8 cellular contexts compared by ENCODE assay signal in genomic region chr6:30721198-30722024, GRCh38. TPM values are rescaled to one million over a fixed set of nuclear protein-coding genes. Genes with fewer than 3 reads are reported as not detected.
DNase-seq lines count a peak whose midpoint lies in the region; ATAC-seq and TF ChIP-seq lines count a peak whose summit lies in the region.

No MANE protein-coding gene starts in this region.

- H3K9me3 ChIP-seq in muscle layer of duodenum (ENCODE audit: control insufficient read depth in 1 of 2, low read length in 2 of 2) = no peaks in the 10 kb centered on the region

- no peaks in the 10 kb centered on the region for H3K27me3 ChIP-seq in muscle layer of duodenum (ENCODE audit: low read depth, low read length)

- peak; percentile 30 for ATAC-seq in GM18868 (IDR thresholded peaks at IDR 0.05; ENCODE audit: unreplicated experiment)
- peak; percentile 24 to 29 for ATAC-seq in activated T-cell treated with anti-CD3 and anti-CD28 coated beads, Interleukin-2, amount 50 U/mL, for 4 hours
- peak; percentile 75 for ATAC-seq in esophagus mucosa

- peak overlapping the region; percentile 99 for H3K4me3 Mint-ChIP-seq in activated T-cell treated with anti-CD3 and anti-CD28 coated beads, Interleukin-2, amount 50 U/mL, for 4 hours

- no peaks in the 10 kb centered on the region for H3K27me3 Mint-ChIP-seq in activated T-cell treated with anti-CD3 and anti-CD28 coated beads, Interleukin-2, amount 50 U/mL, for 4 hours (ENCODE audit: low read depth)

- peaks cover 10 to 57% of the 10 kb centered on the region in 2 donors for H3K4me1 ChIP-seq in muscle layer of duodenum (ENCODE audit: control insufficient read depth in 1 of 2, insufficient read depth in 2 of 2, low read length in 2 of 2)

- H3K4me1 Mint-ChIP-seq in activated T-cell treated with anti-CD3 and anti-CD28 coated beads, Interleukin-2, amount 50 U/mL, for 4 hours (ENCODE audit: low read depth) = peaks cover 51% of the 10 kb centered on the region

- H3K36me3 ChIP-seq in muscle layer of duodenum (ENCODE audit: control insufficient read depth in 1 of 2, insufficient read depth in 2 of 2, low read length in 2 of 2) = peaks cover 28 to 34% of the 10 kb centered on the region in 2 donors

- H3K9me3 Mint-ChIP-seq in activated T-cell treated with anti-CD3 and anti-CD28 coated beads, Interleukin-2, amount 50 U/mL, for 4 hours = no peaks in the 10 kb centered on the region

- peaks cover 41% of the 10 kb centered on the region for H3K36me3 Mint-ChIP-seq in activated T-cell treated with anti-CD3 and anti-CD28 coated beads, Interleukin-2, amount 50 U/mL, for 4 hours (ENCODE audit: insufficient read depth)

- H3K4me3 ChIP-seq in muscle layer of duodenum (ENCODE audit: low read depth in 1 of 2, low read length in 2 of 2) = peak overlapping the region; percentile 92 to 95

- DNase-seq in A172 (ENCODE audit: low spot score) (peak; percentile 73), KG1 (lab: John Stamatoyannopoulos, UW) (peak; percentile 75)
- peak; percentile 98 for DNase-seq in activated T-cell treated with anti-CD3 and anti-CD28 coated beads, Interleukin-2, amount 50 U/mL, for 4 hours
- peak; percentile 89 to 93 for DNase-seq in stimulated activated CD8-positive, alpha-beta memory T cell treated with anti-CD3 and anti-CD28 coated beads, Interleukin-7, amount 100 ng/mL, for 1 hour (ENCODE audit: low read depth in 2 of 2)

- H3K27ac ChIP-seq in muscle layer of duodenum (ENCODE audit: low read length) = peak overlapping the region; percentile 98

TF ChIP-seq in PFSK-1, 5 proteins besides CTCF, POLR2A, EP300 and RAD21:
- TF ChIP-seq POLR2AphosphoS5 (IDR thresholded peaks at IDR 0.05; ENCODE audit: low read depth, low read length) = peak; percentile 84
- TF ChIP-seq TAF1 (IDR thresholded peaks at IDR 0.05; ENCODE audit: borderline replicate concordance, insufficient read depth, low read length) = peak; percentile 82; the same call in 1 of the 2 replicates
- TF ChIP-seq REST (IDR thresholded peaks at IDR 0.05; ENCODE audit: insufficient read depth in 1 of 2, low read depth in 2 of 2, low read length in 2 of 2) = peak; percentile 12 to 40; a peak in 1 of 4 replicates
- peak; percentile 79 for TF ChIP-seq SIN3A (IDR thresholded peaks at IDR 0.05; ENCODE audit: borderline replicate concordance, insufficient read depth, low read length)
- TF ChIP-seq FOXP2 (optimal IDR thresholded peaks at IDR 0.05; ENCODE audit: borderline replicate concordance, extremely low read depth, extremely low read length, insufficient read depth) = no peak

RNA-seq across cellular contexts. Expression of gene TUBB, which starts 1.3 kb away (rescaled TPM):
- total RNA-seq in A172 (2014; rRNA removed; shearing (Covaris generic)) = 1,118 and 1,364 TPM in 2 replicates
- 747 TPM for polyA plus RNA-seq in PFSK-1 (2012; ENCODE audit: insufficient read length, low read depth)
- 1,000 to 10,000 TPM; 1,153 to 1,485 (median 1,301) TPM for total RNA-seq in activated T-cell treated with anti-CD3 and anti-CD28 coated beads, Interleukin-2, amount 50 U/mL, for 4 hours
- total RNA-seq in esophagus mucosa = 327 TPM

RNA-seq across cellular contexts. Expression of gene MDC1, which starts 4.3 kb away (rescaled TPM):
- 4.8 and 7.6 TPM in 2 replicates for total RNA-seq in A172 (2014; rRNA removed; shearing (Covaris generic))
- 42.5 TPM for polyA plus RNA-seq in PFSK-1 (2012; ENCODE audit: insufficient read length, low read depth)
- 10 to 100 TPM; 65.4 to 69.5 (median 65.8) TPM for total RNA-seq in activated T-cell treated with anti-CD3 and anti-CD28 coated beads, Interleukin-2, amount 50 U/mL, for 4 hours
- 15.7 TPM for total RNA-seq in esophagus mucosa

RNA-seq across cellular contexts. Expression of gene FLOT1, which starts 21.1 kb away (rescaled TPM):
- total RNA-seq in A172 (2014; rRNA removed; shearing (Covaris generic)) = 163 and 165 TPM in 2 replicates
- 327 TPM for polyA plus RNA-seq in PFSK-1 (2012; ENCODE audit: insufficient read length, low read depth)
- 10 to 100 TPM; 93.0 to 98.1 (median 95.0) TPM for total RNA-seq in activated T-cell treated with anti-CD3 and anti-CD28 coated beads, Interleukin-2, amount 50 U/mL, for 4 hours
- 75.0 TPM for total RNA-seq in esophagus mucosa

RNA-seq across cellular contexts. Expression of gene IER3, which starts 22.9 kb away (rescaled TPM):
- total RNA-seq in A172 (2014; rRNA removed; shearing (Covaris generic)) = 61.1 and 63.2 TPM in 2 replicates
- polyA plus RNA-seq in PFSK-1 (2012; ENCODE audit: insufficient read length, low read depth) = not detected
- total RNA-seq in activated T-cell treated with anti-CD3 and anti-CD28 coated beads, Interleukin-2, amount 50 U/mL, for 4 hours = 100 to 1,000 TPM; 519 to 552 (median 531) TPM
- 74.3 TPM for total RNA-seq in esophagus mucosa

RNA-seq across cellular contexts. Expression of gene NRM, which starts 30.6 kb away (rescaled TPM):
- 13.2 and 14.0 TPM in 2 replicates for total RNA-seq in A172 (2014; rRNA removed; shearing (Covaris generic))
- 22.6 TPM for polyA plus RNA-seq in PFSK-1 (2012; ENCODE audit: insufficient read length, low read depth)
- total RNA-seq in activated T-cell treated with anti-CD3 and anti-CD28 coated beads, Interleukin-2, amount 50 U/mL, for 4 hours = 10 to 100 TPM in 2 of 3 donors, 1 to 10 TPM in 1; 9.7 to 10.5 (median 10.2) TPM
- 12.7 TPM for total RNA-seq in esophagus mucosa

Comparison
In these comparisons a context has a peak if more than half of its experiments do, and no peak if none do; other contexts are left out.
1. Peak in every context shown above with its lines: DNase-seq, ATAC-seq, H3K4me3 ChIP-seq and H3K27ac ChIP-seq.